23 cellular contexts compared by ENCODE assay signal in genomic region chr11:116384407-116384806, GRCh38.
A peak's percentile ranks its signal among the peaks of the same experiment; 100 is the strongest.
DNase-seq lines count a peak whose midpoint lies in the region; ATAC-seq and TF ChIP-seq lines count a peak whose summit lies in the region.
"Had no signal": no experiment of that assay in that cellular context is flagged by ENCODE, and none has a peak within 500 bp of the region (broad histone marks: within the 10 kb centered on the region; RNA-seq: fewer than 3 reads in every experiment).

No MANE protein-coding gene starts in this region.

- H3K4me2 ChIP-seq in GM23338 = 0 out of 2 replicates have a peak overlapping the region, but pooled peaks have one; percentile 32
- H3K4me2 ChIP-seq: A549 had no signal

- no peaks in the 10 kb centered on the region for H3K36me3 Mint-ChIP-seq in GM23338 (ENCODE audit: low read depth)
- H3K36me3 Mint-ChIP-seq in Caco-2 (ENCODE audit: insufficient read depth, unreplicated experiment) = no peaks in the 10 kb centered on the region
- H3K36me3 Mint-ChIP-seq: CD4-positive, alpha-beta memory T cell had no signal

- 50 to 78% methylated on average over 5 of the region's 5 CpGs for WGBS in sigmoid colon, 2 donors

- no peak overlapping the region for H3K27ac ChIP-seq in GM23338 (ENCODE audit: low read depth)
- H3K27ac ChIP-seq in sigmoid colon = no peak overlapping the region
- H3K27ac ChIP-seq: A549, RWPE1, SK-N-MC had no signal

- POLR2A ChIA-PET in Caco-2 (lab: Charles Lee) = no interaction called here

- H3K9me3 Mint-ChIP-seq in GM23338 (no peaks in the 10 kb centered on the region), Caco-2 (ENCODE audit: unreplicated experiment) (peaks cover 2% of the 10 kb centered on the region)

- H3K27ac Mint-ChIP-seq in GM23338 (no peak overlapping the region), Caco-2 (ENCODE audit: unreplicated experiment) (no peak overlapping the region)
- H3K27ac Mint-ChIP-seq: CD4-positive, alpha-beta memory T cell had no signal

- H3K27me3 ChIP-seq in GM23338 (ENCODE audit: insufficient read depth) (no peaks in the 10 kb centered on the region), sigmoid colon (no peaks in the 10 kb centered on the region), Caco-2 (replicated peaks; ENCODE audit: control insufficient read depth, insufficient read depth, low read length) (no peaks in the 10 kb centered on the region)
- H3K27me3 ChIP-seq: MG63 had no signal

- H2AFZ ChIP-seq in GM23338 = no peak overlapping the region

- intact Hi-C loops in sigmoid colon (cut with DNase I) = no loop called here
- intact Hi-C loops in Caco-2 (cut with micrococcal nuclease; ENCODE audit: unreplicated experiment) = no loop called here

- H3K9me3 ChIP-seq in iPS-18c (ENCODE audit: control insufficient read depth, insufficient read depth, low read length) (no peaks in the 10 kb centered on the region), sigmoid colon (no peaks in the 10 kb centered on the region), Caco-2 (no peaks in the 10 kb centered on the region)
- H3K9me3 ChIP-seq: A549, MG63 had no signal

- DNase-seq in GM23338 (ENCODE audit: low spot score) (no peak), NCI-H82 (lab: John Stamatoyannopoulos, UW) (peak; percentile 95), sigmoid colon (no peak), DMS 273 (lab: John Stamatoyannopoulos, UW; ENCODE audit: unreplicated experiment) (no peak), NAMALWA (ENCODE audit: low spot score) (no peak), Caco-2 (no peak)
- DNase-seq: AML-193; CD4-positive, alpha-beta memory T cell; DMS 273 treated with DMSO at 0.1 percent for 48 hours; DMS79; EL; GF-D8; KG1; MG63; NCI-H2029; NCI-H526 treated with DMSO at 0.1 percent for 48 hours; T-helper 2 cell had no signal

- H3F3A ChIP-seq in GM23338 (replicated peaks; ENCODE audit: low read depth) = no peaks in the 10 kb centered on the region

- H3K4me1 ChIP-seq in GM23338 (ENCODE audit: insufficient read depth) (peaks cover 16% of the 10 kb centered on the region), sigmoid colon (peaks cover 0 to 10% (median 0%) of the 10 kb centered on the region in 4 donors), Caco-2 (no peaks in the 10 kb centered on the region)
- H3K4me1 ChIP-seq: A549 had no signal

- H3K4me3 ChIP-seq in GM23338 (no peak overlapping the region), iPS-18c (ENCODE audit: insufficient read depth, low read depth, low read length) (peak overlapping the region; percentile 20; the same call in 1 of the 2 replicates), sigmoid colon (no peak overlapping the region), Caco-2 (ENCODE audit: low read depth, low read length) (no peak overlapping the region)
- H3K4me3 ChIP-seq: A549, MG63, SK-N-MC had no signal

- no peak for TF ChIP-seq POLR2A in sigmoid colon (IDR thresholded peaks at IDR 0.05)

- H3K4me3 Mint-ChIP-seq in GM23338 (no peak overlapping the region), Caco-2 (ENCODE audit: unreplicated experiment) (no peak overlapping the region)
- H3K4me3 Mint-ChIP-seq: CD4-positive, alpha-beta memory T cell had no signal

- no peak for TF ChIP-seq EP300 in sigmoid colon (IDR thresholded peaks at IDR 0.05)

- H3K27me3 Mint-ChIP-seq in GM23338 (ENCODE audit: insufficient read depth, low read depth, poor library complexity) (no peaks in the 10 kb centered on the region), Caco-2 (ENCODE audit: insufficient read depth, unreplicated experiment) (peaks cover 15% of the 10 kb centered on the region)

- H3K36me3 ChIP-seq in GM23338 (ENCODE audit: insufficient read depth) (no peaks in the 10 kb centered on the region), sigmoid colon (no peaks in the 10 kb centered on the region), Caco-2 (ENCODE audit: control insufficient read depth, insufficient read depth, low read length) (no peaks in the 10 kb centered on the region)
- H3K36me3 ChIP-seq: MG63 had no signal

- peaks cover 15% of the 10 kb centered on the region for H3K4me1 Mint-ChIP-seq in GM23338
- H3K4me1 Mint-ChIP-seq in Caco-2 (ENCODE audit: low read depth, unreplicated experiment) = peaks cover 1% of the 10 kb centered on the region
- H3K4me1 Mint-ChIP-seq: CD4-positive, alpha-beta memory T cell had no signal

- ATAC-seq in GM23338 (peak; percentile 35; the same call in 1 of the 3 replicates), SK-N-SH treated with all-trans-retinoic acid at 6 μM for 48 hours (peak; percentile 51; the same call in 1 of the 3 replicates)
- ATAC-seq: A549, Panc1 had no signal

- H3K9me2 ChIP-seq in GM23338 (ENCODE audit: insufficient read depth) = 0 out of 2 replicates have a peak, but pooled peaks cover 3% of the 10 kb centered on the region

- CTCF ChIA-PET in Caco-2 (lab: Charles Lee) = interaction anchor here (0.6 kb wide), 1 partner anchor 12 kb away, joined by 3 read pairs; no protein-coding TSS in a partner anchor

- TF ChIP-seq CTCF in GM23338 (conservative IDR thresholded peaks at IDR 0.05; ENCODE audit: low read depth in 2 of 2) = no peak
- no peak for TF ChIP-seq CTCF in sigmoid colon (IDR thresholded peaks at IDR 0.05)
- TF ChIP-seq CTCF in Caco-2 (IDR thresholded peaks at IDR 0.05; ENCODE audit: insufficient read depth in 1 of 2, low read depth in 1 of 2, low read length in 1 of 2, severe bottlenecking in 1 of 2, unreplicated experiment in 1 of 2) = no peak

- BruUV-seq in Caco-2 (replicated peaks; lab: Mats Ljungman, UMichigan) = no TSS peak

- no peaks in the 10 kb centered on the region; the same call in 1 of the 2 replicates for H3K79me2 ChIP-seq in GM23338 (replicated peaks; ENCODE audit: insufficient read depth)

- no peaks in the 10 kb centered on the region; the same call in 1 of the 2 replicates for H4K20me1 ChIP-seq in GM23338 (replicated peaks; ENCODE audit: insufficient read depth)

TF ChIP-seq in GM23338, 12 proteins besides CTCF, POLR2A, EP300 and RAD21:
- no peak for TF ChIP-seq ETS1 (IDR thresholded peaks at IDR 0.05)
- TF ChIP-seq EZH2phosphoT487 (IDR thresholded peaks at IDR 0.05; ENCODE audit: unreplicated experiment) = no peak
- TF ChIP-seq POLR2AphosphoS5 (IDR thresholded peaks at IDR 0.05; ENCODE audit: low read depth) = no peak
- no peak for TF ChIP-seq EZH2 (IDR thresholded peaks at IDR 0.05; ENCODE audit: low read depth, unreplicated experiment)

TF ChIP-seq in SK-N-SH treated with all-trans-retinoic acid at 6 μM for 48 hours, 23 proteins besides CTCF, POLR2A, EP300 and RAD21 (continues in another document):
- no peak for TF ChIP-seq SNAI2 (CRISPR knock-in tag; IDR thresholded peaks at IDR 0.05)
- peak; percentile 97 for TF ChIP-seq TCF4 (CRISPR knock-in tag; IDR thresholded peaks at IDR 0.05; ENCODE audit: borderline replicate concordance)
- peak; percentile 97 for TF ChIP-seq TSHZ2 (CRISPR knock-in tag; IDR thresholded peaks at IDR 0.05)
- TF ChIP-seq ARNTL (CRISPR knock-in tag; IDR thresholded peaks at IDR 0.05; ENCODE audit: borderline replicate concordance, low read depth) = no peak
- TF ChIP-seq ZNF70 (CRISPR knock-in tag; IDR thresholded peaks at IDR 0.05) = 0 out of 2 replicates have a peak, but pooled peaks have one; percentile 29
- TF ChIP-seq, protein P1, sequence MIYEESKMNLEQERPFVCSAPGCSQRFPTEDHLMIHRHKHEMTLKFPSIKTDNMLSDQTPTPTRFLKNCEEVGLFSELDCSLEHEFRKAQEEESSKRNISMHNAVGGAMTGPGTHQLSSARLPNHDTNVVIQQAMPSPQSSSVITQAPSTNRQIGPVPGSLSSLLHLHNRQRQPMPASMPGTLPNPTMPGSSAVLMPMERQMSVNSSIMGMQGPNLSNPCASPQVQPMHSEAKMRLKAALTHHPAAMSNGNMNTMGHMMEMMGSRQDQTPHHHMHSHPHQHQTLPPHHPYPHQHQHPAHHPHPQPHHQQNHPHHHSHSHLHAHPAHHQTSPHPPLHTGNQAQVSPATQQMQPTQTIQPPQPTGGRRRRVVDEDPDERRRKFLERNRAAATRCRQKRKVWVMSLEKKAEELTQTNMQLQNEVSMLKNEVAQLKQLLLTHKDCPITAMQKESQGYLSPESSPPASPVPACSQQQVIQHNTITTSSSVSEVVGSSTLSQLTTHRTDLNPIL (CRISPR knock-in tag; IDR thresholded peaks at IDR 0.05; ENCODE audit: low read depth) = no peak
- TF ChIP-seq, protein P2, sequence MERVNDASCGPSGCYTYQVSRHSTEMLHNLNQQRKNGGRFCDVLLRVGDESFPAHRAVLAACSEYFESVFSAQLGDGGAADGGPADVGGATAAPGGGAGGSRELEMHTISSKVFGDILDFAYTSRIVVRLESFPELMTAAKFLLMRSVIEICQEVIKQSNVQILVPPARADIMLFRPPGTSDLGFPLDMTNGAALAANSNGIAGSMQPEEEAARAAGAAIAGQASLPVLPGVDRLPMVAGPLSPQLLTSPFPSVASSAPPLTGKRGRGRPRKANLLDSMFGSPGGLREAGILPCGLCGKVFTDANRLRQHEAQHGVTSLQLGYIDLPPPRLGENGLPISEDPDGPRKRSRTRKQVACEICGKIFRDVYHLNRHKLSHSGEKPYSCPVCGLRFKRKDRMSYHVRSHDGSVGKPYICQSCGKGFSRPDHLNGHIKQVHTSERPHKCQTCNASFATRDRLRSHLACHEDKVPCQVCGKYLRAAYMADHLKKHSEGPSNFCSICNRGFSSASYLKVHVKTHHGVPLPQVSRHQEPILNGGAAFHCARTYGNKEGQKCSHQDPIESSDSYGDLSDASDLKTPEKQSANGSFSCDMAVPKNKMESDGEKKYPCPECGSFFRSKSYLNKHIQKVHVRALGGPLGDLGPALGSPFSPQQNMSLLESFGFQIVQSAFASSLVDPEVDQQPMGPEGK (CRISPR knock-in tag; IDR thresholded peaks at IDR 0.05; ENCODE audit: borderline replicate concordance) = no peak
